In the genomic region with DNA sequence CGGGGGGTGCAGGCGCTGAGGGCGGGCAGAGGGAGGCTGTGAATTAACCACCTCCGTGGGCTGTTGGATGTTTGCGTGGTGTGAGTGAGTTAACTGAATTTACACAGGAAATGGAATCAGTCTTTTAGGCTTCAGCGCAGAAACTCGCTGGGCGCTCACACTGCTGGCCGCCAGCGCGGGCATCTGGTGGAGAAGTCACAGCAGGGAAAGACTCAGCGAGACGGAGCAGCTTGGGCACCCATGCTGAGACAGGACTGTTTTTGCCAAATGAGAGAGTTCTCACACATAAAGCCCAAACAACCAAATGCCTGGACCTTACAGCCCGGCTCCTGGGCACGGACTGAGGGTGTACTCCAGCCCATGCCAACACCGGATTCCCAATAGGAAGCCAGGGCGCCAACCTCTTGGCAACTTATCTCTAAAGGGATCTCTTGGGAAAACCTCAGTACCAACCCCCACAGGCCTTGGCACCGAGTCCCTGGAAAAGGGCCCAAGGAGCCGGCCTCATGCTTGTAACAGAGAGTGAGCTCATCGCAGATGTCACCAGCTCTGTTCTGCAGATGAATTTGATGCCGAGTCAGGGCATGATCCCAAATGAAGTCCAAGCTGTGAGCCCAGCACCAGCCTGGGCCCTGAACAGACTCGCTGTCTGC, we compare ENCODE assay signal across 1 cellular context. TPM values are rescaled to one million over a fixed set of nuclear protein-coding genes. Genes with fewer than 3 reads are reported as not detected.
"Had no signal": no experiment of that assay in that cellular context is flagged by ENCODE, and none has a peak within 500 bp of the region (broad histone marks: within the 10 kb centered on the region; RNA-seq: fewer than 3 reads in every experiment).

No MANE protein-coding gene starts in this region.

RNA-seq across cellular contexts. Expression of a gene that starts 11.2 kb away (rescaled TPM):
- polyA plus RNA-seq: IgD-negative memory B cell had no signal
